Comparison of ENCODE assay signal across 8 cellular contexts in the genomic region with DNA sequence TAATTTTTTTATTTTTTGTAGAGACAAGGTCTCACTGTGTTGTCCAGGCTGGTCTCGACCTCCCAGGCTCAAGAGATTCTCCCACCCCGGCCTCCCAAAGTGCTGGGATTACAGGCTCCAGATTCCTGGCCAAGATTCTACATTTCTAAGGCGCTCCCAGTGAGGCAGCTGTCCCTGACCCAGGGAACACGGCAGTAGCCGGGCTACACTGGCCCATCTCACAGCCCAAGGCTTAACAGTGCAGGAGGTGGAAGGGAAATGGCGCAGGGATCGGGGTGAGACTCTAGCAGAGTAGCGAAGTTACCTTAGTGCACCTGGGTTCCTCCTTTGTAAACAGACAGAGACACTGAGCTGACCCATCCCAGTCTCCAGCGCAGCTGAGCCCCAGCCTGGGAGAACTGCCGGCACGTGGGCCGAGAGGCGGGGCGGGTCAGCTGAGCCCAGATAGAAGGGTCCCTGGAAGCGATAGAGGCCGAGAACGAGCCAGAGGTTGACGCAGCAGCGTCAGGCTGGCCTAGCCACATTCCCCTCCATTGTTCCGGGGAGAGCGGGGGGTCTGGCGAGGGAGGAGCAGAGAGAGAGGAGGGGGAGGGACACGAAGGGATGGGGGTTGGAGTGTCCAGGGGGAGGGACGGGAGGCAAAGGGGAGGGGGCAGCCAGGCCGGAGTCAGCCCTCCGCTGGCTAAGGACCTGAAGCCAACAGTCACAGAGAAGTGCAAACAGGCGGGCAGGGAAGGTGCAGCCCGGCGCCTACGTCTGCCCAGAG. TPM values are rescaled to one million over a fixed set of nuclear protein-coding genes. Genes with fewer than 3 reads are reported as not detected.
DNase-seq lines count a peak whose midpoint lies in the region; ATAC-seq and TF ChIP-seq lines count a peak whose summit lies in the region.

No MANE protein-coding gene starts in this region.

- peaks cover 34% of the 10 kb centered on the region for H3K4me1 ChIP-seq in ectodermal cell (ENCODE audit: control insufficient read depth, insufficient read depth, low read length)
- peaks cover 51% of the 10 kb centered on the region for H3K4me1 ChIP-seq in mucosa of descending colon (ENCODE audit: low read depth)

- WGBS in ectodermal cell, 2 experiments, result 10 to 11% methylated on average over 30 of the region's 30 CpGs

- H3K9me3 ChIP-seq in ectodermal cell (ENCODE audit: control insufficient read depth, low read length) (no peaks in the 10 kb centered on the region), mucosa of descending colon (no peaks in the 10 kb centered on the region)

- H3K4me3 ChIP-seq in AG10803 (ENCODE audit: low read length) (peak overlapping the region; percentile 87), ectodermal cell (ENCODE audit: insufficient read depth, low read depth, low read length) (peak overlapping the region; percentile 72), mucosa of descending colon (no peak overlapping the region)

- H3K27me3 ChIP-seq in ectodermal cell (ENCODE audit: control insufficient read depth, insufficient read depth, low read length, poor library complexity, severe bottlenecking), result no peaks in the 10 kb centered on the region

- ATAC-seq in mucosa of descending colon (no peak), GM21825 (IDR thresholded peaks at IDR 0.05; ENCODE audit: unreplicated experiment) (no peak)

- H3K27ac ChIP-seq in ectodermal cell (ENCODE audit: insufficient read depth, low read depth, low read length, poor library complexity, severe bottlenecking), result peak overlapping the region; percentile 79

- TF ChIP-seq CTCF in AG10803 (conservative IDR thresholded peaks at IDR 0.05; ENCODE audit: low read length), result no peak
- TF ChIP-seq CTCF in mucosa of descending colon (IDR thresholded peaks at IDR 0.05), result no peak

- intact Hi-C loops in mucosa of descending colon (cut with DNase I, micrococcal nuclease), result no loop called here

- DNase-seq in AG10803 (ENCODE audit: low read depth) (no peak), NCI-H1105 (lab: John Stamatoyannopoulos, UW) (peak; percentile 10), mucosa of descending colon (peak; percentile 53 to 66 (median 63)), Kasumi-1 (lab: John Stamatoyannopoulos, UW) (no peak), epidermal melanocyte (ENCODE audit: insufficient read length, low spot score) (no peak)
- DNase-seq in stimulated activated naive CD4-positive, alpha-beta T cell treated with Interleukin-2 at 50 U/mL for 16 hours (lab: John Stamatoyannopoulos, UW), result no peak

- H3K36me3 ChIP-seq in ectodermal cell (ENCODE audit: control insufficient read depth, insufficient read depth, low read length), result no peaks in the 10 kb centered on the region
- H3K36me3 ChIP-seq in mucosa of descending colon (ENCODE audit: low read depth), result no peaks in the 10 kb centered on the region

RNA-seq across cellular contexts. Expression of a gene that starts 2.5 kb away (rescaled TPM):
- 212 TPM for polyA plus RNA-seq in ectodermal cell (2013, experiment 1 of 4)
- polyA plus RNA-seq in ectodermal cell (2013, experiment 2 of 4), result 243 TPM
- polyA plus RNA-seq in ectodermal cell (2013, experiment 3 of 4), result 154 TPM
- polyA plus RNA-seq in ectodermal cell (2013, experiment 4 of 4), result 191 TPM
- total RNA-seq in mucosa of descending colon, result 10 to 100 TPM; 42.7 to 69.4 (median 56.8) TPM

RNA-seq across cellular contexts. Expression of a gene that starts 15.8 kb away (rescaled TPM):
- not detected for polyA plus RNA-seq in ectodermal cell (2013, experiment 1 of 4)
- polyA plus RNA-seq in ectodermal cell (2013, experiment 2 of 4), result not detected
- polyA plus RNA-seq in ectodermal cell (2013, experiment 3 of 4), result not detected
- polyA plus RNA-seq in ectodermal cell (2013, experiment 4 of 4), result not detected
- not detected for total RNA-seq in mucosa of descending colon

Comparison
In these comparisons a context has a peak if more than half of its experiments do, and no peak if none do; other contexts are left out.
1. DNase-seq: peak in NCI-H1105 (single experiment) and mucosa of descending colon (3 of 3); none in AG10803 (single experiment), stimulated activated naive CD4-positive, alpha-beta T cell treated with Interleukin-2 at 50 U/mL for 16 hours (single experiment), Kasumi-1 (0 of 2) and epidermal melanocyte (single experiment).